Comparison of ENCODE assay signal across 7 cellular contexts in genomic region chr6:37239950-37240713, GRCh38. TPM values are rescaled to one million over a fixed set of nuclear protein-coding genes. Genes with fewer than 3 reads are reported as not detected.
A peak's percentile ranks its signal among the peaks of the same experiment; 100 is the strongest.
DNase-seq lines count a peak whose midpoint lies in the region; ATAC-seq and FAIRE-seq lines count a peak whose summit lies in the region.

No MANE protein-coding gene starts in this region.

- peak overlapping the region; percentile 18 for H3K4me3 Mint-ChIP-seq in activated naive CD8-positive, alpha-beta T cell treated with anti-CD3 and anti-CD28 coated beads for 36 hours

- ATAC-seq in GM18498 (IDR thresholded peaks at IDR 0.05; ENCODE audit: unreplicated experiment) (peak; percentile 56), left ventricle myocardium superior (peak; percentile 74), HG03039 (IDR thresholded peaks at IDR 0.05; ENCODE audit: unreplicated experiment) (no peak)

- intact Hi-C loops in left ventricle myocardium superior (cut with micrococcal nuclease), result no loop called here

- H3K36me3 ChIP-seq in SK-N-MC (ENCODE audit: insufficient read depth, low read length) (no peaks in the 10 kb centered on the region), skeletal muscle satellite cell (ENCODE audit: insufficient read depth, low read length) (no peaks in the 10 kb centered on the region)

- H3K27me3 ChIP-seq in skeletal muscle satellite cell (ENCODE audit: control insufficient read depth, insufficient read depth, low read length), result no peaks in the 10 kb centered on the region

- H3K9me3 Mint-ChIP-seq in activated naive CD8-positive, alpha-beta T cell treated with anti-CD3 and anti-CD28 coated beads for 36 hours, result peaks cover 3% of the 10 kb centered on the region

- H3K27ac ChIP-seq in SK-N-MC, result 0 out of 2 replicates have a peak overlapping the region, but pooled peaks have one; percentile 36

- H3K4me2 ChIP-seq in skeletal muscle satellite cell (ENCODE audit: low read length), result peak overlapping the region; percentile 59

- H3K36me3 Mint-ChIP-seq in activated naive CD8-positive, alpha-beta T cell treated with anti-CD3 and anti-CD28 coated beads for 36 hours, result peaks cover 7% of the 10 kb centered on the region

- DNase-seq in HTR-8/SVneo (ENCODE audit: insufficient read length, low spot score), result peak; percentile 60
- no peak for DNase-seq in SK-N-MC (ENCODE audit: low read depth, low spot score)
- peak; percentile 83 for DNase-seq in activated naive CD8-positive, alpha-beta T cell treated with anti-CD3 and anti-CD28 coated beads for 36 hours
- peak; percentile 92 for DNase-seq in left ventricle myocardium superior

- no peaks in the 10 kb centered on the region for H3K27me3 Mint-ChIP-seq in activated naive CD8-positive, alpha-beta T cell treated with anti-CD3 and anti-CD28 coated beads for 36 hours

- H3K4me1 ChIP-seq in skeletal muscle satellite cell (ENCODE audit: control insufficient read depth, insufficient read depth, low read length), result peaks cover 56% of the 10 kb centered on the region

- H3K9ac ChIP-seq in SK-N-MC (ENCODE audit: insufficient read length) (no peak overlapping the region), skeletal muscle satellite cell (ENCODE audit: low read depth, low read length) (peak overlapping the region; percentile 83)

- H3K9me3 ChIP-seq in SK-N-MC (ENCODE audit: low read depth, low read length) (no peaks in the 10 kb centered on the region), skeletal muscle satellite cell (replicated peaks; ENCODE audit: low read length) (no peaks in the 10 kb centered on the region)

- H3K4me1 Mint-ChIP-seq in activated naive CD8-positive, alpha-beta T cell treated with anti-CD3 and anti-CD28 coated beads for 36 hours, result peaks cover 42% of the 10 kb centered on the region

- H3K27ac Mint-ChIP-seq in activated naive CD8-positive, alpha-beta T cell treated with anti-CD3 and anti-CD28 coated beads for 36 hours, result peak overlapping the region; percentile 77

- FAIRE-seq in HTR-8/SVneo (lab: Jason Lieb, UNC), result peak; percentile 13

- H3K4me3 ChIP-seq in SK-N-MC (no peak overlapping the region), skeletal muscle satellite cell (ENCODE audit: low read length) (no peak overlapping the region)

RNA-seq across cellular contexts. Expression of gene TBC1D22B, which starts 17.4 kb away (rescaled TPM):
- total RNA-seq in activated naive CD8-positive, alpha-beta T cell treated with anti-CD3 and anti-CD28 coated beads for 36 hours, result 10 to 100 TPM; 13.0 to 13.9 TPM
- total RNA-seq in left ventricle myocardium superior, result 6.3 TPM
- 4.3 and 5.0 TPM in 2 replicates for total RNA-seq in skeletal muscle satellite cell (2012; rRNA removed)

RNA-seq across cellular contexts. Expression of gene TMEM217, which starts 17.8 kb away (rescaled TPM):
- total RNA-seq in activated naive CD8-positive, alpha-beta T cell treated with anti-CD3 and anti-CD28 coated beads for 36 hours, result 1 to 10 TPM; 3.5 to 4.9 TPM
- total RNA-seq in left ventricle myocardium superior, result not detected
- 2.2 and 2.5 TPM in 2 replicates for total RNA-seq in skeletal muscle satellite cell (2012; rRNA removed)
